Comparison of ENCODE assay signal across 18 cellular contexts in the genomic region with DNA sequence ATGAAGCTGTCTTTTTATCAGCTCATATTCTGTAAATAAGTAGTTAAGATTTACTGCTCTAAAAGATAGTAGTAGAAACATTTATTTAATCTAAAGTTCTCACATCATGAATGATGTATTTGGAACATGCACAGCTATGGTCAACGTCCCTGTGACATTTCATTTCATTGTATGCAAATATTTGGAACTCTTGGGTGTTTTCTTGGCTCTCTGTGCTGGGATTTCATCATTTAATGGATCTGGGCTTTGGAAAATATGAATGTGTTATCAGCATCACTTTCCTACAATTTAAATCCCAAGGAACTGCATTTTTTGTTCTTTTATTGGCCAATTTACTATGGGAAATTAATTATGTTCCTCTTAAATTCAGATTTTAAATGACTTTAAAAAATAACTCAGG.
DNase-seq lines count a peak whose midpoint lies in the region; ATAC-seq and TF ChIP-seq lines count a peak whose summit lies in the region.
"Had no signal": no experiment of that assay in that cellular context is flagged by ENCODE, and none has a peak within 500 bp of the region (broad histone marks: within the 10 kb centered on the region; RNA-seq: fewer than 3 reads in every experiment).

No MANE protein-coding gene starts in this region.

- ATAC-seq in SK-N-SH treated with all-trans-retinoic acid at 6 μM for 48 hours (no peak), GM21529 (IDR thresholded peaks at IDR 0.05; ENCODE audit: unreplicated experiment) (no peak)
- no peak for ATAC-seq in stimulated activated memory B cell treated with anti-CD40 and anti-IgM and Interleukin-4, amounts not matched to agents 10 μg/mL and 1 μg/mL and 100 μg/mL, for 72 hours
- ATAC-seq: A549; CD8-positive, alpha-beta T cell had no signal

- 35% methylated on average over 1 of the region's 1 CpG for WGBS in SK-N-SH (ENCODE audit: low lambda C conversion rate)

- no peak for TF ChIP-seq EP300 in SK-N-SH (IDR thresholded peaks at IDR 0.05; ENCODE audit: borderline replicate concordance in 1 of 2, low read depth in 1 of 2, low read length in 1 of 2)

- no peaks in the 10 kb centered on the region for H3K36me3 ChIP-seq in SK-N-SH (replicated peaks in 1 of 2; ENCODE audit: control insufficient read depth in 1 of 2, insufficient read depth in 2 of 2, low read length in 1 of 2)

- H3K9me2 ChIP-seq in SK-N-SH = no peaks in the 10 kb centered on the region

- no peaks in the 10 kb centered on the region for H3K4me1 ChIP-seq in SK-N-SH (ENCODE audit: control insufficient read depth in 1 of 2, insufficient read depth in 2 of 2, low read depth in 1 of 2, low read length in 1 of 2)
- H3K4me1 ChIP-seq: A549; BLaER1 treated with 17β-estradiol and CSF1 and Interleukin-3, amounts not matched to agents 10 nM and 100 nM; Caco-2 had no signal

- H3F3A ChIP-seq in SK-N-SH (replicated peaks; ENCODE audit: insufficient read depth) = no peaks in the 10 kb centered on the region

- POLR2A ChIA-PET in SK-N-SH (lab: Yijun Ruan, JAX) = no interaction called here

- no peaks in the 10 kb centered on the region for H3K36me3 Mint-ChIP-seq in stimulated activated memory B cell treated with anti-CD40 and anti-IgM and Interleukin-4, amounts not matched to agents 10 μg/mL and 1 μg/mL and 100 μg/mL, for 72 hours
- H3K36me3 Mint-ChIP-seq: CD8-positive, alpha-beta T cell had no signal

- no peaks in the 10 kb centered on the region for H3K4me1 Mint-ChIP-seq in stimulated activated memory B cell treated with anti-CD40 and anti-IgM and Interleukin-4, amounts not matched to agents 10 μg/mL and 1 μg/mL and 100 μg/mL, for 72 hours
- H3K4me1 Mint-ChIP-seq: B cell had no signal

- H3K27me3 ChIP-seq in SK-N-SH (ENCODE audit: insufficient read depth) = no peaks in the 10 kb centered on the region
- H3K27me3 ChIP-seq: BLaER1 treated with 17β-estradiol and CSF1 and Interleukin-3, amounts not matched to agents 10 nM and 100 nM had no signal

- no peak overlapping the region for H3K4me3 ChIP-seq in SK-N-SH (ENCODE audit: low read depth in 2 of 2, low read length in 1 of 2)
- H3K4me3 ChIP-seq in fibroblast of pulmonary artery (replicated peaks; ENCODE audit: low read depth, low read length) = no peak overlapping the region
- H3K4me3 ChIP-seq in fibroblast of villous mesenchyme (ENCODE audit: low read depth, low read length) = no peak overlapping the region
- H3K4me3 ChIP-seq: A549; BLaER1 treated with 17β-estradiol and CSF1 and Interleukin-3, amounts not matched to agents 10 nM and 100 nM had no signal

- H3K79me2 ChIP-seq in SK-N-SH (ENCODE audit: insufficient read depth) = no peaks in the 10 kb centered on the region

- H4K20me1 ChIP-seq in SK-N-SH (ENCODE audit: insufficient read depth) = no peaks in the 10 kb centered on the region
- H4K20me1 ChIP-seq: BLaER1 treated with 17β-estradiol and CSF1 and Interleukin-3, amounts not matched to agents 10 nM and 100 nM had no signal

- H3K4me3 Mint-ChIP-seq in stimulated activated memory B cell treated with anti-CD40 and anti-IgM and Interleukin-4, amounts not matched to agents 10 μg/mL and 1 μg/mL and 100 μg/mL, for 72 hours = no peak overlapping the region
- H3K4me3 Mint-ChIP-seq: B cell; CD4-positive, alpha-beta T cell; CD8-positive, alpha-beta T cell had no signal

- H3K27me3 Mint-ChIP-seq in stimulated activated memory B cell treated with anti-CD40 and anti-IgM and Interleukin-4, amounts not matched to agents 10 μg/mL and 1 μg/mL and 100 μg/mL, for 72 hours = no peaks in the 10 kb centered on the region
- H3K27me3 Mint-ChIP-seq: B cell; CD4-positive, alpha-beta T cell had no signal

- no peak overlapping the region for H3K27ac Mint-ChIP-seq in stimulated activated memory B cell treated with anti-CD40 and anti-IgM and Interleukin-4, amounts not matched to agents 10 μg/mL and 1 μg/mL and 100 μg/mL, for 72 hours
- H3K27ac Mint-ChIP-seq: B cell; CD4-positive, alpha-beta T cell; CD8-positive, alpha-beta T cell had no signal

- H3K4me2 ChIP-seq in SK-N-SH = no peak overlapping the region
- H3K4me2 ChIP-seq: A549; BLaER1 treated with 17β-estradiol and CSF1 and Interleukin-3, amounts not matched to agents 10 nM and 100 nM had no signal

- DNase-seq in SK-N-SH = no peak
- DNase-seq in fibroblast of pulmonary artery (ENCODE audit: low read depth) = peak; percentile 57
- peak; percentile 47 for DNase-seq in fibroblast of villous mesenchyme (ENCODE audit: low read depth)
- DNase-seq: AML-193; Caco-2; Calu3; CD4-positive, alpha-beta T cell; CD8-positive, alpha-beta T cell; DMS79 treated with DMSO at 0.1 percent for 48 hours; GF-D8 had no signal

- no peak for TF ChIP-seq CTCF in SK-N-SH (IDR thresholded peaks at IDR 0.05)
- no peak for TF ChIP-seq CTCF in fibroblast of pulmonary artery (IDR thresholded peaks at IDR 0.05; ENCODE audit: low read length, missing control alignments)
- TF ChIP-seq CTCF in fibroblast of villous mesenchyme (IDR thresholded peaks at IDR 0.05; ENCODE audit: insufficient read depth, low read depth, low read length) = no peak

- no peak overlapping the region for H3K9ac ChIP-seq in SK-N-SH
- H3K9ac ChIP-seq: BLaER1 treated with 17β-estradiol and CSF1 and Interleukin-3, amounts not matched to agents 10 nM and 100 nM had no signal

- H3K27ac ChIP-seq in SK-N-SH (ENCODE audit: low read depth in 2 of 2, low read length in 1 of 2) = no peak overlapping the region
- H3K27ac ChIP-seq: 22Rv1; A549; BLaER1 treated with 17β-estradiol and CSF1 and Interleukin-3, amounts not matched to agents 10 nM and 100 nM; C4-2B had no signal

- peaks cover 23% of the 10 kb centered on the region for H3K9me3 Mint-ChIP-seq in stimulated activated memory B cell treated with anti-CD40 and anti-IgM and Interleukin-4, amounts not matched to agents 10 μg/mL and 1 μg/mL and 100 μg/mL, for 72 hours

- no peak overlapping the region for H2AFZ ChIP-seq in SK-N-SH (ENCODE audit: low read depth)

- no peak for TF ChIP-seq RAD21 in SK-N-SH (IDR thresholded peaks at IDR 0.05; ENCODE audit: low read length)

- H3K9me3 ChIP-seq in SK-N-SH = no peaks in the 10 kb centered on the region
- H3K9me3 ChIP-seq: A549, Caco-2 had no signal

- CTCF ChIA-PET in SK-N-SH (lab: Yijun Ruan, JAX) = no interaction called here

TF ChIP-seq in SK-N-SH treated with all-trans-retinoic acid at 6 μM for 48 hours, 23 proteins besides CTCF, POLR2A, EP300 and RAD21:
- TF ChIP-seq GLIS3 (CRISPR knock-in tag; IDR thresholded peaks at IDR 0.05) (no peak), ARNTL (CRISPR knock-in tag; IDR thresholded peaks at IDR 0.05; ENCODE audit: borderline replicate concordance, low read depth) (no peak), ISL1 (CRISPR knock-in tag; IDR thresholded peaks at IDR 0.05) (0 out of 2 replicates have a peak, but pooled peaks have one; percentile 10)

TF ChIP-seq in SK-N-SH, 30 proteins besides CTCF, POLR2A, EP300 and RAD21:
- TF ChIP-seq, protein P1, sequence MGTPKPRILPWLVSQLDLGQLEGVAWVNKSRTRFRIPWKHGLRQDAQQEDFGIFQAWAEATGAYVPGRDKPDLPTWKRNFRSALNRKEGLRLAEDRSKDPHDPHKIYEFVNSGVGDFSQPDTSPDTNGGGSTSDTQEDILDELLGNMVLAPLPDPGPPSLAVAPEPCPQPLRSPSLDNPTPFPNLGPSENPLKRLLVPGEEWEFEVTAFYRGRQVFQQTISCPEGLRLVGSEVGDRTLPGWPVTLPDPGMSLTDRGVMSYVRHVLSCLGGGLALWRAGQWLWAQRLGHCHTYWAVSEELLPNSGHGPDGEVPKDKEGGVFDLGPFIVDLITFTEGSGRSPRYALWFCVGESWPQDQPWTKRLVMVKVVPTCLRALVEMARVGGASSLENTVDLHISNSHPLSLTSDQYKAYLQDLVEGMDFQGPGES (IDR thresholded peaks at IDR 0.05; ENCODE audit: low read depth, low read length) = no peak
- no peak for TF ChIP-seq JUND (IDR thresholded peaks at IDR 0.05)
- no peak for TF ChIP-seq RXRA (IDR thresholded peaks at IDR 0.05; ENCODE audit: borderline replicate concordance, low read depth)
- no peak for TF ChIP-seq RCOR1 (IDR thresholded peaks at IDR 0.05; ENCODE audit: low read length)
- no peak for TF ChIP-seq FOSL2 (IDR thresholded peaks at IDR 0.05; ENCODE audit: borderline replicate concordance, low read depth)
